1 cellular context compared by ENCODE assay signal in genomic region chr9:117643288-117643654, GRCh38.
TF ChIP-seq lines count a peak whose summit lies in the region.

No MANE protein-coding gene starts in this region.

TF ChIP-seq in HepG2, 621 proteins besides CTCF, POLR2A, EP300 and RAD21 (continued from another document):
- TF ChIP-seq FUBP1 (CRISPR knock-in tag; IDR thresholded peaks at IDR 0.05; ENCODE audit: borderline replicate concordance) (no peak), ZXDC (CRISPR knock-in tag; IDR thresholded peaks at IDR 0.05) (no peak)
